30 cellular contexts compared by ENCODE assay signal in the genomic region with DNA sequence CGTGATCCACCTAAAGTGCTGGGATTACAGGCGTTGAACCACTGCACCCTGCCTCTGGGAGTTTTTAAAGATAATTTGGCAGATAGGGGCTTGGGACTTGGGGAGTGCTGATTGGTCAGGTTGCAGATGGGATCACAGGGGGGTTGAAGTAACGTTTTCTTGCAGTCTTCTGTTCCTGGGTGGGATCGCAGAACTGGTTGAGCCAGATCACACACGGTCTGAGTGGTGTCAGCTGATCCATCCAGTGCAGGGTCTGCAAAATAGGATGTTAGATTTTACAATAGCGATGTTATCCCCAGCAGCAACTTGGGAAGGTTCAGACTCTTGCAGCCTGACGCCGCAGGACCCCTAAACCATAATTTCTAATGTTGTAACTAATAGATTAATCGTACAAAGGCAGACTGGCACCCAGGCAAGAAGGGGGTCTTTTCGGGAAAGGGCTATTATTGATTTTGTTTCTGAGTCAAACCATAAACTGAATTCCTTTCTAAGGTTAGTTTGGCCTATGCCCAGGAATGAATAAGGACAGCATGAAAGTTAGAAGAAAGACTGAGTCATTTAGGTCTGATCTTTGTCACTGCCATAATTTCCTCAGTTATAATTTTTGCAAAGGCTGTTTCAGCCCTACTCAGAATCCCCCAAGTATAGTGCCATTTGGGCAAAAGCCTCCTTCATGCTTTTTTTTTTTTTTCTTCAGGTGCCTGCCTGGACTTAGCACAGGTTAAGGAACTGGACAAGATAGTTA. TPM values are rescaled to one million over a fixed set of nuclear protein-coding genes. Genes with fewer than 3 reads are reported as not detected.
DNase-seq lines count a peak whose midpoint lies in the region; ATAC-seq and TF ChIP-seq lines count a peak whose summit lies in the region.
"Had no signal": no experiment of that assay in that cellular context is flagged by ENCODE, and none has a peak within 500 bp of the region (broad histone marks: within the 10 kb centered on the region; RNA-seq: fewer than 3 reads in every experiment).

No MANE protein-coding gene starts in this region.

- peak; percentile 43 for DNase-seq in EH (ENCODE audit: low read depth)
- DNase-seq in ELR (ENCODE audit: low read depth) = peak; percentile 44
- DNase-seq in RWPE2 (ENCODE audit: low spot score) = peak; percentile 22
- DNase-seq in CD8-positive, alpha-beta T cell = no peak
- no peak for DNase-seq in stimulated activated naive CD4-positive, alpha-beta T cell treated with Interleukin-2 at 50 U/mL for 16 hours (lab: John Stamatoyannopoulos, UW)
- DNase-seq in activated gamma-delta T cell (lab: John Stamatoyannopoulos, UW) = no peak
- DNase-seq: activated naive CD4-positive, alpha-beta T cell treated with Interleukin-2 at 50 U/mL for 16 hours; activated T-cell treated with anti-CD3 and anti-CD28 coated beads, Interleukin-2, amount 50 U/mL, for 4 hours; amygdala; endodermal cell; foreskin keratinocyte; kidney glomerular epithelial cell; NCI-H1436; NCI-H2081 treated with DMSO at 0.1 percent for 48 hours; NCI-H446; NCI-H774; posterior cingulate gyrus; stimulated activated CD4-positive, alpha-beta T cell treated with anti-CD3 and anti-CD28 coated beads, Interleukin-12 subunit alpha, Interleukin-12 subunit beta, amount 100 ng/mL, for 4 hours; stimulated activated CD4-positive, alpha-beta T cell treated with anti-CD3 and anti-CD28 coated beads, Interleukin-4, amount 100 ng/mL, for 24 hours; upper lobe of right lung had no signal

- H3K9me3 ChIP-seq in RWPE2 (ENCODE audit: severe bottlenecking) = peaks cover 1% of the 10 kb centered on the region
- H3K9me3 ChIP-seq in CD8-positive, alpha-beta T cell (ENCODE audit: low read length) = no peaks in the 10 kb centered on the region
- H3K9me3 ChIP-seq: upper lobe of right lung had no signal

- H3K27me3 ChIP-seq in RWPE2 (ENCODE audit: insufficient read depth, poor library complexity, severe bottlenecking) = no peaks in the 10 kb centered on the region
- peaks cover 7% of the 10 kb centered on the region for H3K27me3 ChIP-seq in CD8-positive, alpha-beta T cell (ENCODE audit: insufficient read depth, low read length)
- H3K27me3 ChIP-seq: foreskin keratinocyte had no signal

- H3K27ac Mint-ChIP-seq in nephron = no peak overlapping the region
- H3K27ac Mint-ChIP-seq in CD8-positive, alpha-beta T cell = no peak overlapping the region
- H3K27ac Mint-ChIP-seq: endodermal cell; stimulated activated memory B cell treated with anti-CD40 and anti-IgM and Interleukin-4, amounts not matched to agents 10 μg/mL and 1 μg/mL and 100 μg/mL, for 72 hours had no signal

- intact Hi-C loops in CD8-positive, alpha-beta T cell (cut with DNase I, micrococcal nuclease) = no loop called here

- H3K36me3 Mint-ChIP-seq in nephron (ENCODE audit: low read depth) = no peaks in the 10 kb centered on the region
- no peaks in the 10 kb centered on the region for H3K36me3 Mint-ChIP-seq in CD8-positive, alpha-beta T cell
- H3K36me3 Mint-ChIP-seq: stimulated activated memory B cell treated with anti-CD40 and anti-IgM and Interleukin-4, amounts not matched to agents 10 μg/mL and 1 μg/mL and 100 μg/mL, for 72 hours had no signal

- H3K27me3 Mint-ChIP-seq in nephron (ENCODE audit: low read depth) = peaks cover 60% of the 10 kb centered on the region
- H3K27me3 Mint-ChIP-seq in CD8-positive, alpha-beta T cell (ENCODE audit: low read depth) = peaks cover 53% of the 10 kb centered on the region

- no peaks in the 10 kb centered on the region for H3K9me3 Mint-ChIP-seq in nephron
- peaks cover 2% of the 10 kb centered on the region for H3K9me3 Mint-ChIP-seq in CD8-positive, alpha-beta T cell
- H3K9me3 Mint-ChIP-seq: activated T-cell treated with anti-CD3 and anti-CD28 coated beads, Interleukin-2, amount 50 U/mL, for 4 hours; endodermal cell had no signal

- no peak for TF ChIP-seq CTCF in RWPE2 (IDR thresholded peaks at IDR 0.05; ENCODE audit: poor library complexity, severe bottlenecking)
- TF ChIP-seq CTCF in nephron (IDR thresholded peaks at IDR 0.05; ENCODE audit: unreplicated experiment in 3 of 3) = no peak
- TF ChIP-seq CTCF in CD8-positive, alpha-beta T cell (IDR thresholded peaks at IDR 0.05) = no peak

- no peak for ATAC-seq in RWPE2 (ENCODE audit: low read depth)
- no peak for ATAC-seq in CD8-positive, alpha-beta T cell
- ATAC-seq: activated T-cell treated with anti-CD3 and anti-CD28 coated beads, Interleukin-2, amount 50 U/mL, for 4 hours; esophagus mucosa; foreskin keratinocyte; sciatic nerve; stimulated activated memory B cell treated with anti-CD40 and anti-IgM and Interleukin-4, amounts not matched to agents 10 μg/mL and 1 μg/mL and 100 μg/mL, for 72 hours; upper lobe of right lung had no signal

- peaks cover 33% of the 10 kb centered on the region for H3K4me1 Mint-ChIP-seq in nephron
- peaks cover 18% of the 10 kb centered on the region for H3K4me1 Mint-ChIP-seq in CD8-positive, alpha-beta T cell (ENCODE audit: low read depth)

- H3K4me1 ChIP-seq in RWPE2 (ENCODE audit: insufficient read depth, poor library complexity, severe bottlenecking) = peaks cover 42% of the 10 kb centered on the region
- H3K4me1 ChIP-seq in CD8-positive, alpha-beta T cell (ENCODE audit: insufficient read depth, low read length) = peaks cover 9% of the 10 kb centered on the region

- H3K27ac ChIP-seq in RWPE2 (ENCODE audit: poor library complexity, severe bottlenecking) = peak overlapping the region; percentile 9
- no peak overlapping the region for H3K27ac ChIP-seq in CD8-positive, alpha-beta T cell (ENCODE audit: low read depth, low read length)
- H3K27ac ChIP-seq: C4-2B, cardiac muscle cell, foreskin keratinocyte, KMS-11, upper lobe of right lung had no signal

- CTCF ChIA-PET in CD8-positive, alpha-beta T cell (lab: Charles Lee) = no interaction called here

- peak overlapping the region; percentile 59 to 82 (median 66) for H3K4me3 Mint-ChIP-seq in nephron
- H3K4me3 Mint-ChIP-seq in CD8-positive, alpha-beta T cell = no peak overlapping the region
- H3K4me3 Mint-ChIP-seq: activated T-cell treated with anti-CD3 and anti-CD28 coated beads, Interleukin-2, amount 50 U/mL, for 4 hours had no signal

- POLR2A ChIA-PET in CD8-positive, alpha-beta T cell (lab: Charles Lee) = no interaction called here

- no peaks in the 10 kb centered on the region for H3K36me3 ChIP-seq in RWPE2 (ENCODE audit: low read depth)
- H3K36me3 ChIP-seq in CD8-positive, alpha-beta T cell (ENCODE audit: insufficient read depth, low read length) = no peaks in the 10 kb centered on the region
- H3K36me3 ChIP-seq: cardiac muscle cell, upper lobe of right lung had no signal

- no peak overlapping the region for H3K4me3 ChIP-seq in RWPE2 (ENCODE audit: severe bottlenecking)
- no peak overlapping the region for H3K4me3 ChIP-seq in CD8-positive, alpha-beta T cell (ENCODE audit: low read depth, low read length)
- H3K4me3 ChIP-seq: cardiac muscle cell, lung, upper lobe of right lung had no signal

RNA-seq across cellular contexts. Expression of gene CA12, which starts 1.5 kb away (rescaled TPM):
- not detected for total RNA-seq in CD8-positive, alpha-beta T cell
- total RNA-seq: activated CD8-positive, alpha-beta memory T cell treated with anti-CD3 and anti-CD28 coated beads for 36 hours; T-helper 2 cell treated with Interferon-gamma antibody and Interleukin-4, amounts not matched to agents 100 ng/mL and 5 ng/mL, for 36 hours had no signal

Comparison
In these comparisons a context has a peak if more than half of its experiments do, and no peak if none do; other contexts are left out.
1. DNase-seq: peak in EH (single experiment), ELR (single experiment) and RWPE2 (single experiment); none in CD8-positive, alpha-beta T cell (0 of 7), stimulated activated naive CD4-positive, alpha-beta T cell treated with Interleukin-2 at 50 U/mL for 16 hours (single experiment) and activated gamma-delta T cell (single experiment).